In the genomic region with DNA sequence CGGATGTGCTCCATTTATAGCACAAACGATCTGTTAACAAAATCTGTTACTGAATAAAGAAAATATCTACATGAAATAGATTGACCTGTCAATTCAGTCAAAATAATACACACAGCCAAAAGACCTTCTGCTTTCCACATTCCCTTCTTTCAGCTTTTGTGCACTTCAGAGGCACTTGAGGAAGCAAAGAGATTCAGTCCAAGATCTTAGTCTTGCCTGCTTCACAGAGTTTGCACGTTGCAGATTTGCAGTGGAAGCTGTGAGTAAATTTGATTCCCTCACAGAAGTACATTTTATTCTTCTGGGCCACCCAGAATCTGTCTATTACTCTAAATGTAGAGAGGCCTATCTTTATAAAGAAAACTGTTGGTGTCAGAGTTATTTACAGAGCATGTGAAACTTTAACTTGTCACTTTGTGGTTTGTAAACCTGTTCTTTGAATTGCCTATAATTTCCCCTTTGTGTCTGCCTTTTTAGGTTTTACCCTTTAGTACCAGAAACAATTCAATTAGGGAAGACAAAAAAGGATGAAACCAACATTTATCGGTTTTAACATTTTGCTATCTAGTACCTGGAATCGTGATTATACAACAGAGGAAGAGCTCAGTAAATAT, we compare ENCODE assay signal across 9 cellular contexts. TPM values are rescaled to one million over a fixed set of nuclear protein-coding genes. Genes with fewer than 3 reads are reported as not detected.
DNase-seq lines count a peak whose midpoint lies in the region; ATAC-seq and TF ChIP-seq lines count a peak whose summit lies in the region.
"Had no signal": no experiment of that assay in that cellular context is flagged by ENCODE, and none has a peak within 500 bp of the region (broad histone marks: within the 10 kb centered on the region; RNA-seq: fewer than 3 reads in every experiment).

No MANE protein-coding gene starts in this region.

- H3K4me1 ChIP-seq in DND-41 (ENCODE audit: insufficient read depth, low read length) (no peaks in the 10 kb centered on the region), adipocyte (ENCODE audit: control insufficient read depth, insufficient read depth, low read length) (peaks cover 42% of the 10 kb centered on the region), BE2C (no peaks in the 10 kb centered on the region)

- no peak for TF ChIP-seq CTCF in DND-41 (IDR thresholded peaks at IDR 0.05; ENCODE audit: borderline replicate concordance, extremely low read depth, low read length, poor library complexity, severe bottlenecking)
- no peak for TF ChIP-seq CTCF in CD14-positive monocyte (IDR thresholded peaks at IDR 0.05)
- TF ChIP-seq CTCF in BE2C (IDR thresholded peaks at IDR 0.05; ENCODE audit: low read depth, low read length) = no peak

- 0 out of 3 replicates have a peak, but pooled peaks have one; percentile 9 for ATAC-seq in DND-41 (ENCODE audit: insufficient read depth, low read depth)
- ATAC-seq in GM19438 (IDR thresholded peaks at IDR 0.05; ENCODE audit: low read depth, unreplicated experiment) = peak; percentile 74
- peak; percentile 72 for ATAC-seq in HG03139 (IDR thresholded peaks at IDR 0.05; ENCODE audit: unreplicated experiment)

- H3K4me3 ChIP-seq in DND-41 (ENCODE audit: low read depth in 1 of 2, low read length in 2 of 2) (no peak overlapping the region), adipocyte (ENCODE audit: low read length) (no peak overlapping the region), BE2C (ENCODE audit: low read depth, low read length) (no peak overlapping the region)
- H3K4me3 ChIP-seq: lung had no signal

- peaks cover 0 to 1% (median 0%) of the 10 kb centered on the region in 7 donors for H3K9me3 Mint-ChIP-seq in CD14-positive monocyte

- H3K27ac Mint-ChIP-seq in CD14-positive monocyte = peak overlapping the region in 1 of 7 donors; percentile 2

- no peak overlapping the region for H2AFZ ChIP-seq in DND-41 (ENCODE audit: low read depth, low read length)

- H3K9me3 ChIP-seq in DND-41 (ENCODE audit: insufficient read depth, low read length, severe bottlenecking) (no peaks in the 10 kb centered on the region), adipocyte (ENCODE audit: control insufficient read depth, low read length) (no peaks in the 10 kb centered on the region), BE2C (no peaks in the 10 kb centered on the region)

- no peak overlapping the region for H3K4me2 ChIP-seq in DND-41 (ENCODE audit: insufficient read depth, low read length)

- H3K27me3 Mint-ChIP-seq in CD14-positive monocyte (ENCODE audit: low read depth in 3 of 3) = peaks cover 0 to 2% (median 2%) of the 10 kb centered on the region in 3 donors

- no peaks in the 10 kb centered on the region for H3K27me3 ChIP-seq in DND-41 (ENCODE audit: insufficient read depth, low read length, poor library complexity)
- no peaks in the 10 kb centered on the region for H3K27me3 ChIP-seq in adipocyte (replicated peaks; ENCODE audit: control insufficient read depth, insufficient read depth, low read length)
- H3K27me3 ChIP-seq in BE2C = peaks cover 1% of the 10 kb centered on the region; the same call in 1 of the 2 replicates

- H3K4me1 Mint-ChIP-seq in CD14-positive monocyte = peaks cover 39% of the 10 kb centered on the region

- H3K4me3 Mint-ChIP-seq in CD14-positive monocyte = no peak overlapping the region

- no peak for DNase-seq in DND-41
- DNase-seq in adipocyte (ENCODE audit: low read depth) = no peak
- DNase-seq in CD14-positive monocyte (ENCODE audit: low spot score) = no peak
- DNase-seq in NCI-H1092 treated with DMSO at 0.1 percent for 48 hours (lab: John Stamatoyannopoulos, UW) = no peak
- DNase-seq in BE2C = no peak
- DNase-seq in NCI-H187 (lab: John Stamatoyannopoulos, UW) = no peak

- H3K36me3 ChIP-seq in DND-41 (ENCODE audit: insufficient read depth, low read length) (no peaks in the 10 kb centered on the region), adipocyte (ENCODE audit: control insufficient read depth, insufficient read depth, low read length, severe bottlenecking) (peaks cover 1% of the 10 kb centered on the region), BE2C (no peaks in the 10 kb centered on the region)

- intact Hi-C loops in CD14-positive monocyte (cut with micrococcal nuclease) = loop anchor here in 1 of 2 donors (5.0 kb wide), 1 partner anchor 40 kb away; no protein-coding TSS in a partner anchor

- no peak overlapping the region for H3K9ac ChIP-seq in DND-41 (ENCODE audit: low read depth, low read length)
- H3K9ac ChIP-seq in adipocyte (ENCODE audit: low read length) = peak overlapping the region; percentile 28

- H3K79me2 ChIP-seq in DND-41 (ENCODE audit: insufficient read depth, low read length) = no peaks in the 10 kb centered on the region

- no peaks in the 10 kb centered on the region for H3K36me3 Mint-ChIP-seq in CD14-positive monocyte

- no peak overlapping the region for H3K27ac ChIP-seq in DND-41 (ENCODE audit: low read length)

- no peaks in the 10 kb centered on the region for H4K20me1 ChIP-seq in DND-41 (ENCODE audit: insufficient read depth, low read length)

RNA-seq across cellular contexts. Expression of a gene that starts 15.5 kb away (rescaled TPM):
- 1 to 10 TPM; 2.0 to 3.7 TPM for polyA plus RNA-seq in CD14-positive monocyte
- not detected for polyA plus RNA-seq in BE2C (2012; ENCODE audit: insufficient read depth, insufficient read length, low read depth)

Comparison
In these comparisons a context has a peak if more than half of its experiments do, and no peak if none do; other contexts are left out.
1. ATAC-seq: peak in every context shown above with its lines; median percentile 74 in GM19438; 72 in HG03139; 9 in DND-41.